Comparison of ENCODE assay signal across 8 cellular contexts in the genomic region with DNA sequence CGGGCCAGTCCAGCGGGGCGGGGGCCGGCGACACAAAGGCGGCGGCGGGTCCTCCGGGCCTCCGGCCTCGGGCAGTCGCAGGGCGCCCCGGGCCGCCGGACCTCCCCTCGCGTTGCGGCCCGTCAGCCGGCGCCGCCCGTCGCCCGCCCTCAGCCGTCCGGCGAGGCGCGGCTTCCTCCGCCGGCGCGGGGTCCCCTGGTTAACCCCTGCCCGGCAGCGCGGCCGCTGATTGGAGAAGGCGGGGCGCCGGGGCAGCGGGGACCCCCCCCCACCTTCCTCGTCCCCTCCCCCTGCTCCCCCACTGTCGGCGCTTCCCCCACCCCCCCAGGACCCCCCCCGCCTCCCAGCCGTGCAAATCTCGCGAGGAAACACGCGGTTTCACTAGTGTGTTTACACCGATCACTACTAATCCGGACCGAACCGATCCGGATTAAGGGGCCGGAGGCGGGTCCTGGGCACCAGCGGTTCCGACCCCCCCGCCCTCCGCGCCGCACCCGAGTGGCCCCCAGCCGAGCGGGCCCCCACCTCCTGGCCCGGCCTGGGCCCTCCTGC. TPM values are rescaled to one million over a fixed set of nuclear protein-coding genes. Genes with fewer than 3 reads are reported as not detected.
A peak's percentile ranks its signal among the peaks of the same experiment; 100 is the strongest.
DNase-seq lines count a peak whose midpoint lies in the region; ATAC-seq and TF ChIP-seq lines count a peak whose summit lies in the region.
"Not testable (repeated sequence)": the region's sequence is repeated elsewhere in the genome, so short reads cannot be mapped to it uniquely, and the experiment has no call there.

TSS of gene TLK2 (plus strand) at position 402 of the 552 bp plus-strand sequence. CDS start 2,301 bp downstream, outside the sequence.

- not testable (repeated sequence) for H3K27me3 ChIP-seq in HAP-1 (ENCODE audit: low read depth); MM.1S (replicated peaks; ENCODE audit: insufficient read depth, low read length); foreskin keratinocyte

- peaks cover 31% of the 10 kb centered on the region for H3K4me1 Mint-ChIP-seq in neural crest cell
- peaks cover 39% of the 10 kb centered on the region for H3K4me1 Mint-ChIP-seq in stimulated activated naive CD8-positive, alpha-beta T cell treated with anti-CD3 and anti-CD28 coated beads, Interleukin-15, amount 100 ng/mL, for 72 hours

- not testable (repeated sequence) for H3K9me3 Mint-ChIP-seq in neural crest cell; stimulated activated naive CD8-positive, alpha-beta T cell treated with anti-CD3 and anti-CD28 coated beads, Interleukin-15, amount 100 ng/mL, for 72 hours

- in situ Hi-C loops in HAP-1 (cut with MboI; ENCODE audit: low sequenced_read_pairs) = not testable (repeated sequence)

- not testable (repeated sequence) for H3K4me1 ChIP-seq in ES-I3 (ENCODE audit: insufficient read depth, low read length); HAP-1; MM.1S (ENCODE audit: low read length); foreskin keratinocyte

- H3K9me2 ChIP-seq in MM.1S (replicated peaks; ENCODE audit: insufficient read depth, low read length) = not testable (repeated sequence)

- H3K27me3 Mint-ChIP-seq in neural crest cell (ENCODE audit: low read depth); stimulated activated naive CD8-positive, alpha-beta T cell treated with anti-CD3 and anti-CD28 coated beads, Interleukin-15, amount 100 ng/mL, for 72 hours: not testable (repeated sequence)

- H4K20me1 ChIP-seq in MM.1S (ENCODE audit: insufficient read depth, low read length) = not testable (repeated sequence)

- H3K4me3 Mint-ChIP-seq in neural crest cell = peak within 1 kb of the TSS; percentile 93
- H3K4me3 Mint-ChIP-seq in stimulated activated naive CD8-positive, alpha-beta T cell treated with anti-CD3 and anti-CD28 coated beads, Interleukin-15, amount 100 ng/mL, for 72 hours = peak within 1 kb of the TSS; percentile 90 to 92

- H3K4me3 ChIP-seq in HAP-1 = peak within 1 kb of the TSS; percentile 54
- H3K4me3 ChIP-seq in MM.1S (ENCODE audit: low read length) = peak within 1 kb of the TSS; percentile 82

- H2AFZ ChIP-seq in MM.1S (ENCODE audit: low read length) = not testable (repeated sequence)

- peak within 1 kb of the TSS; percentile 95 for H3K27ac Mint-ChIP-seq in neural crest cell (ENCODE audit: unreplicated experiment)
- peak within 1 kb of the TSS; percentile 97 for H3K27ac Mint-ChIP-seq in stimulated activated naive CD8-positive, alpha-beta T cell treated with anti-CD3 and anti-CD28 coated beads, Interleukin-15, amount 100 ng/mL, for 72 hours

- H3K4me2 ChIP-seq in MM.1S (ENCODE audit: low read depth, low read length) = peak within 1 kb of the TSS; percentile 76; the same call in 1 of the 2 replicates

- H3K79me2 ChIP-seq in MM.1S (ENCODE audit: low read length) = peaks cover 50% of the 10 kb centered on the region

- H3K9me3 ChIP-seq in ES-I3 (ENCODE audit: control insufficient read depth, insufficient read depth, low read length); HAP-1; MM.1S (replicated peaks; ENCODE audit: insufficient read depth, low read length): not testable (repeated sequence)

- H3K36me3 ChIP-seq in ES-I3 (ENCODE audit: insufficient read depth, low read length); MM.1S (replicated peaks; ENCODE audit: insufficient read depth, low read length): not testable (repeated sequence)
- H3K36me3 ChIP-seq in HAP-1 (replicated peaks) = peaks cover 11% of the 10 kb centered on the region

- H3F3A ChIP-seq in MM.1S (ENCODE audit: insufficient read depth, low read length) = not testable (repeated sequence)

- ATAC-seq in SK-N-SH treated with all-trans-retinoic acid at 6 μM for 48 hours (peak; percentile 84), foreskin keratinocyte (peak; percentile 74)
- peak; percentile 86 for ATAC-seq in stimulated activated naive CD8-positive, alpha-beta T cell treated with anti-CD3 and anti-CD28 coated beads, Interleukin-15, amount 100 ng/mL, for 72 hours

- H3K9ac ChIP-seq in ES-I3 (ENCODE audit: low read depth, low read length) (peak within 1 kb of the TSS; percentile 94), MM.1S (ENCODE audit: low read length) (peak within 1 kb of the TSS; percentile 78)

- TF ChIP-seq CTCF in MM.1S (IDR thresholded peaks at IDR 0.05; ENCODE audit: low read length); neural crest cell (conservative IDR thresholded peaks at IDR 0.05): not testable (repeated sequence)
- peak; percentile 1 for TF ChIP-seq CTCF in foreskin keratinocyte (conservative IDR thresholded peaks at IDR 0.05)

- DNase-seq in HAP-1 (ENCODE audit: low spot score in 2 of 2) (peak; percentile 76 to 84), MM.1S (peak; percentile 80), foreskin keratinocyte (peak in 1 of 2 donors; percentile 28), neural crest cell (ENCODE audit: low read depth, low spot score) (peak; percentile 62)
- DNase-seq in activated naive CD4-positive, alpha-beta T cell treated with Interleukin-2 at 50 U/mL for 16 hours = peak; percentile 78
- peak; percentile 81 to 85 for DNase-seq in stimulated activated naive CD8-positive, alpha-beta T cell treated with anti-CD3 and anti-CD28 coated beads, Interleukin-15, amount 100 ng/mL, for 72 hours

- not testable (repeated sequence) for H3K36me3 Mint-ChIP-seq in neural crest cell (ENCODE audit: low read depth)

- H3K27ac ChIP-seq in MM.1S (ENCODE audit: low read length) (peak within 1 kb of the TSS; percentile 58; the same call in 1 of the 2 replicates), foreskin keratinocyte (peak within 1 kb of the TSS; percentile 79)

RNA-seq across cellular contexts. Expression of gene TLK2, which starts in this region (rescaled TPM):
- 32.6 and 33.0 TPM in 2 replicates for total RNA-seq in foreskin keratinocyte
- 11.0 and 12.7 TPM in 2 replicates for polyA plus RNA-seq in foreskin keratinocyte
- 52.8 and 60.6 TPM in 2 replicates for total RNA-seq in neural crest cell
